In genomic region chr7:103613655-103614642, GRCh38 we compare ENCODE assay signal across 1 cellular context.
TF ChIP-seq lines count a peak whose summit lies in the region.

No MANE protein-coding gene starts in this region.

TF ChIP-seq in GM23338, 12 proteins besides CTCF, POLR2A, EP300 and RAD21 (continued from another document):
- TF ChIP-seq ZNF462 (CRISPR knock-in tag; IDR thresholded peaks at IDR 0.05): no peak
- no peak for TF ChIP-seq EZH2phosphoT487 (IDR thresholded peaks at IDR 0.05; ENCODE audit: unreplicated experiment)
- no peak for TF ChIP-seq NANOG (IDR thresholded peaks at IDR 0.05; ENCODE audit: borderline replicate concordance)
- no peak for TF ChIP-seq ZNF114 (CRISPR knock-in tag; IDR thresholded peaks at IDR 0.05)
- no peak for TF ChIP-seq ZNF331 (CRISPR knock-in tag; IDR thresholded peaks at IDR 0.05; ENCODE audit: low read depth)
